ENCODE assay signal across 28 cellular contexts in genomic region chr7:108236681-108237415, GRCh38.
A peak's percentile ranks its signal among the peaks of the same experiment; 100 is the strongest.
DNase-seq lines count a peak whose midpoint lies in the region; ATAC-seq, FAIRE-seq and TF ChIP-seq lines count a peak whose summit lies in the region.
"Had no signal": no experiment of that assay in that cellular context is flagged by ENCODE, and none has a peak within 500 bp of the region (broad histone marks: within the 10 kb centered on the region; RNA-seq: fewer than 3 reads in every experiment).

No MANE protein-coding gene starts in this region.

- POLR2A ChIA-PET in HEK293 (lab: Yijun Ruan, JAX) = no interaction called here

- dilution Hi-C loops in keratinocyte (cut with MboI; ENCODE audit: extremely low pct_ligation_motif_present, low sequenced_read_pairs) = no loop called here

- H3K27me3 ChIP-seq in adrenal gland = no peaks in the 10 kb centered on the region
- no peaks in the 10 kb centered on the region for H3K27me3 ChIP-seq in keratinocyte (ENCODE audit: control insufficient read depth, extremely low read depth, insufficient read depth, low read length)
- H3K27me3 ChIP-seq: esophagus squamous epithelium, SJSA1, tibial artery had no signal

- WGBS in adrenal gland, 4 donors = 37 to 54% (median 48%) methylated on average over 2 of the region's 2 CpGs

- H2AFZ ChIP-seq in keratinocyte (ENCODE audit: control insufficient read depth, low read length) = no peak overlapping the region

- DNase-seq in ELF-1 (ENCODE audit: low read depth, low spot score) (peak; percentile 43), adrenal gland (peak in 3 of 7 donors; percentile 19 to 62 (median 40)), keratinocyte (ENCODE audit: low read depth, low spot score) (no peak), DMS 273 (lab: John Stamatoyannopoulos, UW; ENCODE audit: unreplicated experiment) (no peak), cerebellar nuclear complex (lab: John Stamatoyannopoulos, UW) (no peak)
- DNase-seq: activated CD4-positive, CD25-positive, alpha-beta regulatory T cell treated with anti-CD3 and anti-CD28 coated beads, Interleukin-2, amount 50 U/mL, for 72 hours; activated CD8-positive, alpha-beta memory T cell treated with anti-CD3 and anti-CD28 coated beads for 24 hours; activated naive CD4-positive, alpha-beta T cell treated with anti-CD3 and anti-CD28 coated beads, Interleukin-2, amount 50 U/mL, for 16 hours; activated T-cell treated with anti-CD3 and anti-CD28 coated beads, Interleukin-2, amount 50 U/mL, for 48 hours; AML-193; CD8-positive, alpha-beta memory T cell; effector memory CD4-positive, alpha-beta T cell; esophagus squamous epithelium; HCEC 1CT; Kasumi-1; mucosa of descending colon; NCI-H1048; NCI-H2081 treated with DMSO at 0.1 percent for 48 hours; NCI-H82; PC-3; psoas muscle; stimulated activated CD4-positive, alpha-beta T cell treated with anti-CD3 and anti-CD28 coated beads, Interleukin-2, amount 100 ng/mL, for 48 hours; stimulated activated naive CD4-positive, alpha-beta T cell treated with Interleukin-2 at 50 U/mL for 16 hours; tibial artery had no signal

- no peak overlapping the region for H3K4me3 ChIP-seq in HEK293 (ENCODE audit: low read depth, low read length)
- no peak overlapping the region for H3K4me3 ChIP-seq in adrenal gland
- no peak overlapping the region for H3K4me3 ChIP-seq in keratinocyte (ENCODE audit: control insufficient read depth in 2 of 3, extremely low read depth in 1 of 3, insufficient read depth in 2 of 3, low read depth in 1 of 3, low read length in 3 of 3)
- H3K4me3 ChIP-seq: esophagus squamous epithelium, mucosa of descending colon, psoas muscle, SJSA1, skin epidermis, tibial artery had no signal

- FAIRE-seq in keratinocyte (lab: Jason Lieb, UNC) = peak; percentile 17

- TF ChIP-seq POLR2A in adrenal gland (IDR thresholded peaks at IDR 0.05) = no peak

- H3K27ac ChIP-seq in HEK293 (ENCODE audit: extremely low read depth, low read depth, low read length) (no peak overlapping the region), adrenal gland (peak overlapping the region in 3 of 5 donors; percentile 2 to 52 (median 33)), keratinocyte (ENCODE audit: control insufficient read depth, insufficient read depth, low read length) (no peak overlapping the region)
- H3K27ac ChIP-seq: esophagus squamous epithelium, psoas muscle, SJSA1, skin epidermis, tibial artery had no signal

- no peak overlapping the region for H3K9ac ChIP-seq in keratinocyte (ENCODE audit: control insufficient read depth, extremely low read depth, insufficient read depth, low read length)

- TF ChIP-seq CTCF in HEK293 (tag by site-specific recombination; IDR thresholded peaks at IDR 0.05) (no peak), adrenal gland (IDR thresholded peaks at IDR 0.05) (no peak), keratinocyte (optimal IDR thresholded peaks at IDR 0.05 in 1 of 3, IDR thresholded peaks at IDR 0.05 in 1 of 3, conservative IDR thresholded peaks at IDR 0.05 in 1 of 3; ENCODE audit: extremely low read depth in 1 of 3, insufficient read depth in 2 of 3, low read length in 3 of 3) (no peak)

- H3K9me1 ChIP-seq in keratinocyte (ENCODE audit: control insufficient read depth, extremely low read depth, insufficient read depth, low read length) = no peaks in the 10 kb centered on the region

- no peak overlapping the region for H3K4me2 ChIP-seq in keratinocyte (ENCODE audit: control insufficient read depth, extremely low read depth, insufficient read depth, low read depth, low read length)

- H3K36me3 ChIP-seq in HEK293 (ENCODE audit: control insufficient read depth in 2 of 2, insufficient read depth in 1 of 2, low read length in 2 of 2) = no peaks in the 10 kb centered on the region
- H3K36me3 ChIP-seq in adrenal gland (replicated peaks in 1 of 2) = no peaks in the 10 kb centered on the region
- no peaks in the 10 kb centered on the region for H3K36me3 ChIP-seq in keratinocyte (ENCODE audit: control insufficient read depth in 2 of 2, extremely low read depth in 1 of 2, insufficient read depth in 2 of 2, low read length in 2 of 2)
- H3K36me3 ChIP-seq: esophagus squamous epithelium, SJSA1, tibial artery had no signal

- H4K20me1 ChIP-seq in keratinocyte (ENCODE audit: control insufficient read depth, extremely low read depth, insufficient read depth, low read length) = no peaks in the 10 kb centered on the region

- H3K4me1 ChIP-seq in HEK293 (ENCODE audit: control insufficient read depth, insufficient read depth, low read length) (no peaks in the 10 kb centered on the region), adrenal gland (replicated peaks in 1 of 2) (peaks cover 19 to 32% of the 10 kb centered on the region in 2 donors), keratinocyte (ENCODE audit: control insufficient read depth, extremely low read depth, insufficient read depth, low read length) (peaks cover 17% of the 10 kb centered on the region)
- H3K4me1 ChIP-seq: psoas muscle, tibial artery had no signal

- H3K79me2 ChIP-seq in keratinocyte (ENCODE audit: control insufficient read depth, insufficient read depth, low read length) = no peaks in the 10 kb centered on the region

- intact Hi-C loops in adrenal gland (cut with DNase I) = loop anchor here in 1 of 2 donors (10.0 kb wide), 1 partner anchor 52 kb away; no protein-coding TSS in a partner anchor

- ATAC-seq in HG02763 (IDR thresholded peaks at IDR 0.05; ENCODE audit: unreplicated experiment) = no peak
- ATAC-seq: mucosa of descending colon, PC-3, psoas muscle had no signal

- CTCF ChIA-PET in HEK293 (lab: Yijun Ruan, JAX) = no interaction called here

- H3K9me3 ChIP-seq in HEK293 (ENCODE audit: control insufficient read depth, insufficient read depth, low read depth, low read length) = no peaks in the 10 kb centered on the region
- no peaks in the 10 kb centered on the region for H3K9me3 ChIP-seq in adrenal gland (replicated peaks in 1 of 3)
- H3K9me3 ChIP-seq in keratinocyte (ENCODE audit: control insufficient read depth, low read depth, low read length) = no peaks in the 10 kb centered on the region
- H3K9me3 ChIP-seq: esophagus squamous epithelium, mucosa of descending colon, psoas muscle, SJSA1, tibial artery had no signal

TF ChIP-seq in HEK293, 187 proteins besides CTCF, POLR2A, EP300 and RAD21:
- TF ChIP-seq IKZF3 (tag by site-specific recombination; IDR thresholded peaks at IDR 0.05) (peak; percentile 25; the same call in 1 of the 2 replicates), ZBTB8A (tag by site-specific recombination; IDR thresholded peaks at IDR 0.05) (no peak)

Comparison
In these comparisons a context has a peak if more than half of its experiments do, and no peak if none do; other contexts are left out.
1. H3K27ac ChIP-seq: peak in adrenal gland (3 of 5); none in HEK293 (single experiment) and keratinocyte (single experiment).